8 cellular contexts compared by ENCODE assay signal in the genomic region with DNA sequence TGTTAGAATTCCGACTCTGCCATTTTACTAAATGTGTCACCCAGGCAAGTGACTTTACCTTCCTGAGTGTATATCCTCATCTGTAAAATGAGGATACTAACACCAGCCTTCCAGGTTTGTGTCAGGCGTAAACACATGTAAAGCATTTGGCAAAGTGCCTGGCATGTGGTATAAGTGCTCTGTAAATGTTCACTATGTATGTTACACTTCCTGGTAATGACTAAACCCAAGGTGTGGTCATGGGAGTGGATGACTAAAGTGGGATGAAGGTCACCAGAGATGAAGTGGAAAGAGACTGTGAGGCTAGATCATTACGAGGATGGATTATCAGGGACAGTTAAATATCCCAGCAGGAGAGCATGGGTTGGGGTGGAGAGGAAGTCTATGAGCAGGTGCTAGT. TPM values are rescaled to one million over a fixed set of nuclear protein-coding genes. Genes with fewer than 3 reads are reported as not detected.
DNase-seq lines count a peak whose midpoint lies in the region; ATAC-seq and TF ChIP-seq lines count a peak whose summit lies in the region.

No MANE protein-coding gene starts in this region.

- no peak for TF ChIP-seq CTCF in CD4-positive, alpha-beta T cell (IDR thresholded peaks at IDR 0.05)

- DNase-seq in CD4-positive, alpha-beta T cell = no peak
- peak; percentile 57 for DNase-seq in HK-2 (ENCODE audit: unreplicated experiment)
- DNase-seq in iris pigment epithelial cell (ENCODE audit: low read depth) = peak; percentile 71
- no peak for DNase-seq in NCI-H1436 treated with DMSO at 0.1 percent for 48 hours (lab: John Stamatoyannopoulos, UW)

- H3K9me3 Mint-ChIP-seq in CD4-positive, alpha-beta T cell = peaks cover 3% of the 10 kb centered on the region
- peaks cover 19% of the 10 kb centered on the region for H3K9me3 Mint-ChIP-seq in T-helper 1 cell treated with Interleukin-12 subunit alpha and Interleukin-12 subunit beta and Interleukin-4 antibody, amounts not matched to agents 30 μg/mL and 1 μg/mL, for 36 hours

- intact Hi-C loops in CD4-positive, alpha-beta T cell (cut with DNase I, micrococcal nuclease) = no loop called here

- H3K27ac ChIP-seq in CD4-positive, alpha-beta T cell (ENCODE audit: low read depth, low read length) = no peak overlapping the region

- no peaks in the 10 kb centered on the region for H3K27me3 Mint-ChIP-seq in CD4-positive, alpha-beta T cell
- no peaks in the 10 kb centered on the region for H3K27me3 Mint-ChIP-seq in T-helper 1 cell treated with Interleukin-12 subunit alpha and Interleukin-12 subunit beta and Interleukin-4 antibody, amounts not matched to agents 30 μg/mL and 1 μg/mL, for 36 hours (ENCODE audit: low read depth)

- CTCF ChIA-PET in CD4-positive, alpha-beta T cell (lab: Charles Lee) = interaction anchor here (1.4 kb wide), 1 partner anchor 8 kb away, joined by 3 read pairs; no protein-coding TSS in a partner anchor

- no peak overlapping the region for H3K27ac Mint-ChIP-seq in CD4-positive, alpha-beta T cell
- peak overlapping the region; percentile 71 for H3K27ac Mint-ChIP-seq in T-helper 1 cell treated with Interleukin-12 subunit alpha and Interleukin-12 subunit beta and Interleukin-4 antibody, amounts not matched to agents 30 μg/mL and 1 μg/mL, for 36 hours

- H3K36me3 Mint-ChIP-seq in CD4-positive, alpha-beta T cell (ENCODE audit: low read depth) = peaks cover 18% of the 10 kb centered on the region
- H3K36me3 Mint-ChIP-seq in T-helper 1 cell treated with Interleukin-12 subunit alpha and Interleukin-12 subunit beta and Interleukin-4 antibody, amounts not matched to agents 30 μg/mL and 1 μg/mL, for 36 hours (ENCODE audit: low read depth) = peaks cover 34% of the 10 kb centered on the region

- ATAC-seq in CD4-positive, alpha-beta T cell (ENCODE audit: poor library complexity) = peak; percentile 56
- no peak for ATAC-seq in HG02938 (IDR thresholded peaks at IDR 0.05; ENCODE audit: unreplicated experiment)
- ATAC-seq in HG02885 (IDR thresholded peaks at IDR 0.05; ENCODE audit: poor library complexity, unreplicated experiment) = no peak
- ATAC-seq in HG03025 (IDR thresholded peaks at IDR 0.05; ENCODE audit: low FRiP score, unreplicated experiment) = no peak

- no peaks in the 10 kb centered on the region for H3K9me3 ChIP-seq in CD4-positive, alpha-beta T cell (ENCODE audit: control insufficient read depth, low read length)

- peaks cover 56% of the 10 kb centered on the region for H3K4me1 Mint-ChIP-seq in CD4-positive, alpha-beta T cell (ENCODE audit: low read depth)
- H3K4me1 Mint-ChIP-seq in T-helper 1 cell treated with Interleukin-12 subunit alpha and Interleukin-12 subunit beta and Interleukin-4 antibody, amounts not matched to agents 30 μg/mL and 1 μg/mL, for 36 hours (ENCODE audit: low read depth) = peaks cover 30% of the 10 kb centered on the region

- POLR2A ChIA-PET in CD4-positive, alpha-beta T cell (lab: Charles Lee) = interaction anchor here (1.0 kb wide), 1 partner anchor 50 kb away, joined by 3 read pairs; the partner anchor contains the start of gene GSK3A

- no peaks in the 10 kb centered on the region for H3K27me3 ChIP-seq in CD4-positive, alpha-beta T cell (ENCODE audit: control insufficient read depth, insufficient read depth, low read length)

- no peak overlapping the region for H3K4me3 Mint-ChIP-seq in CD4-positive, alpha-beta T cell
- H3K4me3 Mint-ChIP-seq in T-helper 1 cell treated with Interleukin-12 subunit alpha and Interleukin-12 subunit beta and Interleukin-4 antibody, amounts not matched to agents 30 μg/mL and 1 μg/mL, for 36 hours = no peak overlapping the region

RNA-seq across cellular contexts. Expression of gene DEDD2, which starts 25.6 kb away (rescaled TPM):
- 100 to 1,000 TPM in 1 of 2 experiments, 10 to 100 TPM in 1; 96.5 to 103 TPM for total RNA-seq in CD4-positive, alpha-beta T cell

RNA-seq across cellular contexts. Expression of gene ZNF526, which starts 28.3 kb away (rescaled TPM):
- total RNA-seq in CD4-positive, alpha-beta T cell = 1 to 10 TPM; 5.0 to 6.2 TPM

RNA-seq across cellular contexts. Expression of gene GSK3A, which starts 50.5 kb away (rescaled TPM):
- 10 to 100 TPM; 13.6 to 13.9 TPM for total RNA-seq in CD4-positive, alpha-beta T cell

RNA-seq across cellular contexts. Expression of gene POU2F2, which starts 59.6 kb away (rescaled TPM):
- total RNA-seq in CD4-positive, alpha-beta T cell = 10 to 100 TPM; 18.6 to 19.9 TPM

Comparison
In these comparisons a context has a peak if more than half of its experiments do, and no peak if none do; other contexts are left out.
1. DNase-seq: peak in HK-2 (single experiment) and iris pigment epithelial cell (single experiment); none in CD4-positive, alpha-beta T cell (0 of 10) and NCI-H1436 treated with DMSO at 0.1 percent for 48 hours (single experiment).